Comparison of ENCODE assay signal across 20 cellular contexts in the genomic region with DNA sequence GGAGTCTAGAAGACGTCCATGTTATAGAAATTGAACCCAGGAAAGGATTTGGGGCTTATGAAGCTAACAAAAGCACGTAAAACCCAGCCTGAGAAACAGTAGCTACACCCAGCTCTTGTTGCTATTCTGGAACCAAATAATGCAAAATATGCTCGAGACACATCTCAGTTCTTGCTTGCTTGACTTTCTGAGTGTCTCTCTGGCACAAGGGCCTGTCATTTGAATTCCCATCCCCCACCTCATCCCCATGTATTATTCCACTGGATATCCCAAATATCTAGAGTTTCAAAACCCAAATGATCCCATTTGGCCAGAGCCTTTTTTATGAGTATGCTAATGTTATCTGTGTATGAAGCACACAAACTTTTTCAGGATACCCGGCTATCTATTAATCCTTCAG.
"Had no signal": no experiment of that assay in that cellular context is flagged by ENCODE, and none has a peak within 500 bp of the region (broad histone marks: within the 10 kb centered on the region; RNA-seq: fewer than 3 reads in every experiment).

No MANE protein-coding gene starts in this region.

- H3K36me3 Mint-ChIP-seq: activated CD4-positive, alpha-beta memory T cell treated with anti-CD3 and anti-CD28 coated beads for 36 hours; activated CD8-positive, alpha-beta memory T cell treated with anti-CD3 and anti-CD28 coated beads, Interleukin-2, amount 10 ng/mL, durations not matched to agents 7 days and 5 days; activated naive CD4-positive, alpha-beta T cell treated with anti-CD3 and anti-CD28 coated beads, Interleukin-2, amount 50 U/mL, for 24 hours had no signal

- ATAC-seq: activated CD8-positive, alpha-beta memory T cell treated with anti-CD3 and anti-CD28 coated beads, Interleukin-2, amount 10 ng/mL, durations not matched to agents 7 days and 5 days; body of pancreas; left ventricle myocardium superior; psoas muscle; right lobe of liver; stimulated activated naive CD8-positive, alpha-beta T cell treated with anti-CD3 and anti-CD28 coated beads, Interleukin-15, amount 100 ng/mL, for 72 hours had no signal

- H3K4me3 Mint-ChIP-seq: activated CD4-positive, alpha-beta memory T cell treated with anti-CD3 and anti-CD28 coated beads for 36 hours; activated CD8-positive, alpha-beta memory T cell treated with anti-CD3 and anti-CD28 coated beads, Interleukin-2, amount 10 ng/mL, durations not matched to agents 7 days and 5 days; activated naive CD4-positive, alpha-beta T cell treated with anti-CD3 and anti-CD28 coated beads, Interleukin-2, amount 50 U/mL, for 24 hours; stimulated activated naive CD8-positive, alpha-beta T cell treated with anti-CD3 and anti-CD28 coated beads, Interleukin-15, amount 100 ng/mL, for 72 hours had no signal

- H3K27me3 ChIP-seq: adrenal gland, body of pancreas, esophagus squamous epithelium, right lobe of liver, testis had no signal

- H3K27me3 Mint-ChIP-seq: activated CD4-positive, alpha-beta memory T cell treated with anti-CD3 and anti-CD28 coated beads for 36 hours; activated naive CD4-positive, alpha-beta T cell treated with anti-CD3 and anti-CD28 coated beads, Interleukin-2, amount 50 U/mL, for 24 hours; stimulated activated naive CD8-positive, alpha-beta T cell treated with anti-CD3 and anti-CD28 coated beads, Interleukin-15, amount 100 ng/mL, for 72 hours had no signal

- H3K27ac Mint-ChIP-seq: activated CD4-positive, alpha-beta memory T cell treated with anti-CD3 and anti-CD28 coated beads for 36 hours; activated CD8-positive, alpha-beta memory T cell treated with anti-CD3 and anti-CD28 coated beads, Interleukin-2, amount 10 ng/mL, durations not matched to agents 7 days and 5 days; activated naive CD4-positive, alpha-beta T cell treated with anti-CD3 and anti-CD28 coated beads, Interleukin-2, amount 50 U/mL, for 24 hours; stimulated activated naive CD8-positive, alpha-beta T cell treated with anti-CD3 and anti-CD28 coated beads, Interleukin-15, amount 100 ng/mL, for 72 hours had no signal

- H3K27ac ChIP-seq: adrenal gland, psoas muscle, right lobe of liver, testis had no signal

- H3K4me3 ChIP-seq: adrenal gland, body of pancreas, esophagus squamous epithelium, psoas muscle, right lobe of liver, testis had no signal

- H3K9me3 ChIP-seq: adrenal gland, body of pancreas, esophagus squamous epithelium, psoas muscle, right lobe of liver, testis had no signal

- DNase-seq: activated CD4-positive, alpha-beta memory T cell treated with anti-CD3 and anti-CD28 coated beads for 36 hours; activated CD4-positive, alpha-beta T cell treated with anti-CD3 and anti-CD28 coated beads for 1 hour; activated CD8-positive, alpha-beta memory T cell treated with anti-CD3 and anti-CD28 coated beads, Interleukin-2, amount 10 ng/mL, durations not matched to agents 7 days and 5 days; activated effector memory CD4-positive, alpha-beta T cell treated with Interleukin-2 at 50 U/mL for 16 hours; activated T-cell treated with anti-CD3 and anti-CD28 coated beads, Interleukin-2, amount 50 U/mL, for 1 hour; adrenal gland; body of pancreas; caudate nucleus; cortex of kidney; effector CD4-positive, alpha-beta T cell; esophagus squamous epithelium; hypothalamus; left ventricle myocardium superior; mesendoderm; psoas muscle; right lobe of liver; stimulated activated CD4-positive, alpha-beta T cell treated with anti-CD3 and anti-CD28 coated beads, Interleukin-1b, Interleukin-23, amount 100 ng/mL, for 48 hours; stimulated activated naive CD8-positive, alpha-beta T cell treated with anti-CD3 and anti-CD28 coated beads, Interleukin-15, amount 100 ng/mL, for 72 hours; testis had no signal

- H3K4me1 ChIP-seq: psoas muscle, testis had no signal

- H3K9me3 Mint-ChIP-seq: activated CD4-positive, alpha-beta memory T cell treated with anti-CD3 and anti-CD28 coated beads for 36 hours; activated naive CD4-positive, alpha-beta T cell treated with anti-CD3 and anti-CD28 coated beads, Interleukin-2, amount 50 U/mL, for 24 hours; stimulated activated naive CD8-positive, alpha-beta T cell treated with anti-CD3 and anti-CD28 coated beads, Interleukin-15, amount 100 ng/mL, for 72 hours had no signal
